In genomic region chr7:73885975-73886798, GRCh38 we compare ENCODE assay signal across 12 cellular contexts. TPM values are rescaled to one million over a fixed set of nuclear protein-coding genes. Genes with fewer than 3 reads are reported as not detected.
DNase-seq lines count a peak whose midpoint lies in the region; ATAC-seq lines count a peak whose summit lies in the region.
"Had no signal": no experiment of that assay in that cellular context is flagged by ENCODE, and none has a peak within 500 bp of the region (broad histone marks: within the 10 kb centered on the region; RNA-seq: fewer than 3 reads in every experiment).

No MANE protein-coding gene starts in this region.

- H3K4me3 ChIP-seq in adipocyte (ENCODE audit: low read length) (no peak overlapping the region), right cardiac atrium (ENCODE audit: low read length) (no peak overlapping the region)

- 14% methylated on average over 25 of the region's 25 CpGs for WGBS in right cardiac atrium

- H3K36me3 ChIP-seq in adipocyte (ENCODE audit: control insufficient read depth, insufficient read depth, low read length, severe bottlenecking) = no peaks in the 10 kb centered on the region

- H3K4me1 ChIP-seq in adipocyte (ENCODE audit: control insufficient read depth, insufficient read depth, low read length) = peaks cover 20% of the 10 kb centered on the region
- H3K4me1 ChIP-seq in right cardiac atrium (ENCODE audit: control insufficient read depth, insufficient read depth, low read length) = peaks cover 21% of the 10 kb centered on the region

- peak overlapping the region; percentile 62 for H3K9ac ChIP-seq in adipocyte (ENCODE audit: low read length)

- peak; percentile 75 to 76 for ATAC-seq in right cardiac atrium
- ATAC-seq in HG03159 (IDR thresholded peaks at IDR 0.05; ENCODE audit: unreplicated experiment) = no peak
- ATAC-seq in GM18511 (IDR thresholded peaks at IDR 0.05; ENCODE audit: unreplicated experiment) = no peak
- ATAC-seq: stimulated activated memory B cell treated with anti-CD40 and anti-IgM and Interleukin-4, amounts not matched to agents 10 μg/mL and 1 μg/mL and 100 μg/mL, for 72 hours had no signal

- H3K27ac ChIP-seq in right cardiac atrium (ENCODE audit: low read length) = peak overlapping the region; percentile 38

- DNase-seq in CMK (ENCODE audit: low read depth) (peak; percentile 88), adipocyte (ENCODE audit: low read depth) (peak; percentile 67), right cardiac atrium (peak; percentile 73 to 91 (median 87)), posterior vena cava (ENCODE audit: low spot score) (peak; percentile 90), NCI-H524 treated with DMSO at 0.1 percent for 48 hours (lab: John Stamatoyannopoulos, UW) (no peak), AML-193 (lab: John Stamatoyannopoulos, UW) (no peak)
- DNase-seq: activated CD4-positive, CD25-positive, alpha-beta regulatory T cell treated with anti-CD3 and anti-CD28 coated beads, Interleukin-2, amount 50 U/mL, for 72 hours; CD4-positive, CD25-positive, alpha-beta regulatory T cell; NCI-H345 had no signal

- intact Hi-C loops in right cardiac atrium (cut with DNase I) (no loop called here), posterior vena cava (cut with DNase I) (no loop called here)

- H3K9me3 ChIP-seq in adipocyte (ENCODE audit: control insufficient read depth, low read length) (no peaks in the 10 kb centered on the region), right cardiac atrium (ENCODE audit: control insufficient read depth, low read length) (no peaks in the 10 kb centered on the region)

- no peaks in the 10 kb centered on the region for H3K27me3 ChIP-seq in adipocyte (replicated peaks; ENCODE audit: control insufficient read depth, insufficient read depth, low read length)
- no peaks in the 10 kb centered on the region for H3K27me3 ChIP-seq in right cardiac atrium (ENCODE audit: control insufficient read depth, insufficient read depth)

RNA-seq across cellular contexts. Expression of gene TMEM270, which starts 25.2 kb away (rescaled TPM):
- total RNA-seq in right cardiac atrium = not detected
- polyA plus RNA-seq in right cardiac atrium = not detected
- total RNA-seq in posterior vena cava = not detected
- total RNA-seq: CD4-positive, CD25-positive, alpha-beta regulatory T cell had no signal

RNA-seq across cellular contexts. Expression of gene METTL27, which starts 43.9 kb away (rescaled TPM):
- under 1 TPM in 3 of 4 donors, not detected in 1; 0.48 to 0.64 (median 0.53) TPM for total RNA-seq in right cardiac atrium
- polyA plus RNA-seq in right cardiac atrium = 0.38 TPM
- 1 to 10 TPM in 1 of 2 donors, under 1 TPM in 1; 0.90 to 5.1 TPM for total RNA-seq in posterior vena cava

RNA-seq across cellular contexts. Expression of gene CLDN4, which starts 55.4 kb away (rescaled TPM):
- under 1 TPM in 3 of 4 donors, not detected in 1; 0.09 to 0.23 (median 0.14) TPM for total RNA-seq in right cardiac atrium
- not detected for polyA plus RNA-seq in right cardiac atrium
- under 1 TPM; 0.38 to 0.97 TPM for total RNA-seq in posterior vena cava

Comparison
In these comparisons a context has a peak if more than half of its experiments do, and no peak if none do; other contexts are left out.
1. DNase-seq: peak in CMK (single experiment), adipocyte (single experiment), right cardiac atrium (3 of 3) and posterior vena cava (single experiment); none in NCI-H524 treated with DMSO at 0.1 percent for 48 hours (single experiment) and AML-193 (0 of 2).
2. ATAC-seq: peak in right cardiac atrium (2 of 2); none in HG03159 (single experiment) and GM18511 (single experiment).